8 cellular contexts compared by ENCODE assay signal in genomic region chr22:39518996-39519680, GRCh38. TPM values are rescaled to one million over a fixed set of nuclear protein-coding genes. Genes with fewer than 3 reads are reported as not detected.
DNase-seq lines count a peak whose midpoint lies in the region; ATAC-seq and TF ChIP-seq lines count a peak whose summit lies in the region.

No MANE protein-coding gene starts in this region.

- peak overlapping the region; percentile 100 for H3K27ac ChIP-seq in BLaER1
- H3K27ac ChIP-seq in GM23248, result peak overlapping the region; percentile 96
- peak overlapping the region; percentile 97 for H3K27ac ChIP-seq in neuronal stem cell (replicated peaks; ENCODE audit: low read length)

- H2BK120ac ChIP-seq in neuronal stem cell (ENCODE audit: low read depth, low read length), result no peak overlapping the region

- peak overlapping the region; percentile 100 for H3K9ac ChIP-seq in BLaER1
- peak overlapping the region; percentile 99 for H3K9ac ChIP-seq in GM23248
- H3K9ac ChIP-seq in neuronal stem cell (ENCODE audit: low read depth, low read length, poor library complexity), result peak overlapping the region; percentile 99

- DNase-seq in GM23248, result no peak
- no peak for DNase-seq in T-helper 17 cell
- DNase-seq in epithelial cell of esophagus (ENCODE audit: low read depth), result no peak
- DNase-seq in neuronal stem cell (ENCODE audit: low spot score), result no peak
- no peak for DNase-seq in cerebellar cortex (ENCODE audit: low spot score)

- in situ Hi-C loops in GM23248 (cut with MboI), result loop anchor here (10.0 kb wide), 1 partner anchor 364 kb away; the partner anchor contains the start of gene CBX7

- H2BK15ac ChIP-seq in neuronal stem cell (ENCODE audit: low read length), result peak overlapping the region; percentile 0

- peaks cover 16% of the 10 kb centered on the region for H3K36me3 Mint-ChIP-seq in T-helper 17 cell (ENCODE audit: low read depth)

- H3K9me2 ChIP-seq in GM23248 (ENCODE audit: insufficient read depth), result no peaks in the 10 kb centered on the region

- no peak for ATAC-seq in T-helper 17 cell
- ATAC-seq in GM21786 (IDR thresholded peaks at IDR 0.05; ENCODE audit: unreplicated experiment), result no peak
- no peak for ATAC-seq in HG03521 (IDR thresholded peaks at IDR 0.05; ENCODE audit: unreplicated experiment)

- TF ChIP-seq CTCF in epithelial cell of esophagus (IDR thresholded peaks at IDR 0.05; ENCODE audit: insufficient read depth, low read depth, low read length, missing control alignments), result no peak

- no peak overlapping the region for H3K14ac ChIP-seq in neuronal stem cell (ENCODE audit: low read length)

- H3K4ac ChIP-seq in neuronal stem cell (ENCODE audit: low read length), result peak overlapping the region; percentile 19

- H3K23ac ChIP-seq in neuronal stem cell (ENCODE audit: low read depth, low read length, poor library complexity), result peak overlapping the region; percentile 38

- peaks cover 61% of the 10 kb centered on the region for H3F3A ChIP-seq in GM23248 (ENCODE audit: insufficient read depth)

- H2AFZ ChIP-seq in GM23248 (peak overlapping the region; percentile 58), neuronal stem cell (ENCODE audit: low read length) (peak overlapping the region; percentile 92)

- H3K27ac Mint-ChIP-seq in T-helper 17 cell, result peak overlapping the region; percentile 99

- H4K91ac ChIP-seq in neuronal stem cell (ENCODE audit: low read depth, low read length, poor library complexity), result no peak overlapping the region

- H3K4me1 Mint-ChIP-seq in T-helper 17 cell, result peaks cover 37% of the 10 kb centered on the region

- H3K36me3 ChIP-seq in BLaER1 (peaks cover 70% of the 10 kb centered on the region), GM23248 (ENCODE audit: low read depth) (peaks cover 35% of the 10 kb centered on the region), neuronal stem cell (replicated peaks in 1 of 2; ENCODE audit: control insufficient read depth in 2 of 2, insufficient read depth in 2 of 2, low read length in 2 of 2) (peaks cover 42 to 70% of the 10 kb centered on the region in 2 donors)

- peak overlapping the region; percentile 97 for H2BK5ac ChIP-seq in neuronal stem cell (ENCODE audit: low read length)

- peak overlapping the region; percentile 97 for H3K18ac ChIP-seq in neuronal stem cell (ENCODE audit: low read length)

- H3K79me1 ChIP-seq in neuronal stem cell (ENCODE audit: low read depth, low read length), result peaks cover 10% of the 10 kb centered on the region

- peaks cover 43% of the 10 kb centered on the region for H3K4me1 ChIP-seq in BLaER1
- peaks cover 20% of the 10 kb centered on the region for H3K4me1 ChIP-seq in GM23248 (ENCODE audit: insufficient read depth)
- peaks cover 20 to 23% of the 10 kb centered on the region in 2 donors for H3K4me1 ChIP-seq in neuronal stem cell (ENCODE audit: control insufficient read depth in 2 of 2, insufficient read depth in 1 of 2, low read depth in 1 of 2, low read length in 2 of 2)

- H4K8ac ChIP-seq in neuronal stem cell (ENCODE audit: low read depth, low read length), result no peak overlapping the region

- 11 to 12% methylated on average over 24 of the region's 24 CpGs for WGBS in GM23248 (ENCODE audit: low coverage in 1 of 2, low lambda C conversion rate in 2 of 2, missing lambda C conversion rate in 2 of 2), 2 experiments
- no CpG with 5 or more reads among the region's 24 CpGs for WGBS in neuronal stem cell (ENCODE audit: extremely low coverage in 2 of 2, insufficient read length in 2 of 2, insufficient replicate concordance in 1 of 2), 2 donors

- peaks cover 76% of the 10 kb centered on the region for H3K79me2 ChIP-seq in GM23248 (ENCODE audit: insufficient read depth)

- peaks cover 52% of the 10 kb centered on the region for H4K20me1 ChIP-seq in BLaER1
- H4K20me1 ChIP-seq in GM23248 (ENCODE audit: insufficient read depth), result peaks cover 14% of the 10 kb centered on the region; the same call in 1 of the 2 replicates

- H3K4me3 ChIP-seq in BLaER1 (peak overlapping the region; percentile 98), GM23248 (peak overlapping the region; percentile 86), epithelial cell of esophagus (ENCODE audit: low read length) (peak overlapping the region; percentile 80), neuronal stem cell (ENCODE audit: low read length in 2 of 2) (peak overlapping the region; percentile 56 to 89)

- no peaks in the 10 kb centered on the region for H3K27me3 ChIP-seq in BLaER1
- H3K27me3 ChIP-seq in GM23248 (replicated peaks; ENCODE audit: insufficient read depth), result no peaks in the 10 kb centered on the region
- no peaks in the 10 kb centered on the region for H3K27me3 ChIP-seq in neuronal stem cell (ENCODE audit: control insufficient read depth in 3 of 3, insufficient read depth in 3 of 3, low read depth in 1 of 3, low read length in 3 of 3)

- no peaks in the 10 kb centered on the region for H3K27me3 Mint-ChIP-seq in T-helper 17 cell

- H3K9me3 ChIP-seq in BLaER1 (no peaks in the 10 kb centered on the region), GM23248 (ENCODE audit: low read depth) (no peaks in the 10 kb centered on the region), T-helper 17 cell (ENCODE audit: control insufficient read depth, low read length, poor library complexity, severe bottlenecking) (no peaks in the 10 kb centered on the region), neuronal stem cell (replicated peaks in 1 of 2; ENCODE audit: control insufficient read depth in 2 of 2, insufficient read depth in 1 of 2, low read depth in 1 of 2, low read length in 2 of 2) (peaks cover 0 to 4% of the 10 kb centered on the region in 2 donors)

- no peak overlapping the region for H2BK12ac ChIP-seq in neuronal stem cell (ENCODE audit: low read length)

- H3K4me2 ChIP-seq in BLaER1 (peak overlapping the region; percentile 83), GM23248 (ENCODE audit: unreplicated experiment) (peak overlapping the region; percentile 75), neuronal stem cell (ENCODE audit: insufficient read depth, low read length, poor library complexity, severe bottlenecking) (peak overlapping the region; percentile 66)

- H3K4me3 Mint-ChIP-seq in T-helper 17 cell, result peak overlapping the region; percentile 97

- H2AK5ac ChIP-seq in neuronal stem cell (ENCODE audit: low read depth, low read length), result peak overlapping the region; percentile 15

RNA-seq across cellular contexts. Expression of gene ATF4, which starts 1.2 kb away (rescaled TPM):
- total RNA-seq in GM23248 (2014; rRNA removed; shearing (Covaris generic)), result 481 and 529 TPM in 2 replicates
- 282 and 293 TPM in 2 replicates for polyA plus RNA-seq in GM23248 (2016; fragmentation: Nextera tagmentation; extraction: Ambion mirVana)
- 100 to 1,000 TPM; 260 to 333 TPM for total RNA-seq in T-helper 17 cell
- 261 TPM for polyA plus RNA-seq in neuronal stem cell (2013, experiment 1 of 2)
- polyA plus RNA-seq in neuronal stem cell (2013, experiment 2 of 2), result 254 TPM

RNA-seq across cellular contexts. Expression of gene RPS19BP1, which starts 13.4 kb away (rescaled TPM):
- 81.6 and 93.9 TPM in 2 replicates for total RNA-seq in GM23248 (2014; rRNA removed; shearing (Covaris generic))
- 114 and 119 TPM in 2 replicates for polyA plus RNA-seq in GM23248 (2016; fragmentation: Nextera tagmentation; extraction: Ambion mirVana)
- 10 to 100 TPM; 42.6 to 47.3 TPM for total RNA-seq in T-helper 17 cell
- polyA plus RNA-seq in neuronal stem cell (2013, experiment 1 of 2), result 48.7 TPM
- polyA plus RNA-seq in neuronal stem cell (2013, experiment 2 of 2), result 48.2 TPM

RNA-seq across cellular contexts. Expression of gene MIEF1, which starts 17.0 kb away (rescaled TPM):
- 26.2 and 27.1 TPM in 2 replicates for total RNA-seq in GM23248 (2014; rRNA removed; shearing (Covaris generic))
- polyA plus RNA-seq in GM23248 (2016; fragmentation: Nextera tagmentation; extraction: Ambion mirVana), result 20.2 and 20.6 TPM in 2 replicates
- 10 to 100 TPM; 16.9 to 22.7 TPM for total RNA-seq in T-helper 17 cell
- 27.3 TPM for polyA plus RNA-seq in neuronal stem cell (2013, experiment 1 of 2)
- 27.0 TPM for polyA plus RNA-seq in neuronal stem cell (2013, experiment 2 of 2)

RNA-seq across cellular contexts. Expression of gene CACNA1I, which starts 51.4 kb away (rescaled TPM):
- not detected in 2 replicates for total RNA-seq in GM23248 (2014; rRNA removed; shearing (Covaris generic))
- polyA plus RNA-seq in GM23248 (2016; fragmentation: Nextera tagmentation; extraction: Ambion mirVana), result not detected in 2 replicates
- 10 to 100 TPM; 20.3 to 27.9 TPM for total RNA-seq in T-helper 17 cell
- 0.21 TPM for polyA plus RNA-seq in neuronal stem cell (2013, experiment 1 of 2)
- polyA plus RNA-seq in neuronal stem cell (2013, experiment 2 of 2), result 0.18 TPM
